ENCODE assay signal across 1 cellular context in the genomic region with DNA sequence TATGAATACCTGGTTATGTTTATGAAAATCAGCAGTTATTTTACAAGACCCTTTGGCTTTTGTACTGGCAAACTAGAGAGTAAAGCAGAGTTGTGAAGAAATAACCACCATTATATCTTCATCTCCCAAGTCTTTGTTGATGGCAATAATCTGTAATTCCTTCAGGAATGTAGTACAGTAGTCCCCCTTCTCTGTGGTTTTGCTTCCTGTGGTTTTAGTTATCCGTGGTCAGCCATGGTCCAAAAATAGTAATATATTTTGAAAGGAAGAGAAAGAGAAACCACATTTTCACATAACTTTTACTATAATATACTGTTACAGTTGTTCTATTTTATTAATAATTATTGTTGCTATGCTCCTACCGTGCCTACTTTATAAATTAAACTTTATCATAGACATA.
TF ChIP-seq lines count a peak whose summit lies in the region.

No MANE protein-coding gene starts in this region.

TF ChIP-seq in GM23338, 12 proteins besides CTCF, POLR2A, EP300 and RAD21 (continued from another document):
- TF ChIP-seq POLR2AphosphoS5 (IDR thresholded peaks at IDR 0.05; ENCODE audit: low read depth) (no peak), ZNF331 (CRISPR knock-in tag; IDR thresholded peaks at IDR 0.05; ENCODE audit: low read depth) (no peak), STAT1 (IDR thresholded peaks at IDR 0.05; ENCODE audit: unreplicated experiment) (no peak), EZH2phosphoT487 (IDR thresholded peaks at IDR 0.05; ENCODE audit: unreplicated experiment) (no peak), ZNF114 (CRISPR knock-in tag; IDR thresholded peaks at IDR 0.05) (no peak), CREB1 (CRISPR knock-in tag; IDR thresholded peaks at IDR 0.05; ENCODE audit: low read depth) (no peak)
- TF ChIP-seq, protein P1, sequence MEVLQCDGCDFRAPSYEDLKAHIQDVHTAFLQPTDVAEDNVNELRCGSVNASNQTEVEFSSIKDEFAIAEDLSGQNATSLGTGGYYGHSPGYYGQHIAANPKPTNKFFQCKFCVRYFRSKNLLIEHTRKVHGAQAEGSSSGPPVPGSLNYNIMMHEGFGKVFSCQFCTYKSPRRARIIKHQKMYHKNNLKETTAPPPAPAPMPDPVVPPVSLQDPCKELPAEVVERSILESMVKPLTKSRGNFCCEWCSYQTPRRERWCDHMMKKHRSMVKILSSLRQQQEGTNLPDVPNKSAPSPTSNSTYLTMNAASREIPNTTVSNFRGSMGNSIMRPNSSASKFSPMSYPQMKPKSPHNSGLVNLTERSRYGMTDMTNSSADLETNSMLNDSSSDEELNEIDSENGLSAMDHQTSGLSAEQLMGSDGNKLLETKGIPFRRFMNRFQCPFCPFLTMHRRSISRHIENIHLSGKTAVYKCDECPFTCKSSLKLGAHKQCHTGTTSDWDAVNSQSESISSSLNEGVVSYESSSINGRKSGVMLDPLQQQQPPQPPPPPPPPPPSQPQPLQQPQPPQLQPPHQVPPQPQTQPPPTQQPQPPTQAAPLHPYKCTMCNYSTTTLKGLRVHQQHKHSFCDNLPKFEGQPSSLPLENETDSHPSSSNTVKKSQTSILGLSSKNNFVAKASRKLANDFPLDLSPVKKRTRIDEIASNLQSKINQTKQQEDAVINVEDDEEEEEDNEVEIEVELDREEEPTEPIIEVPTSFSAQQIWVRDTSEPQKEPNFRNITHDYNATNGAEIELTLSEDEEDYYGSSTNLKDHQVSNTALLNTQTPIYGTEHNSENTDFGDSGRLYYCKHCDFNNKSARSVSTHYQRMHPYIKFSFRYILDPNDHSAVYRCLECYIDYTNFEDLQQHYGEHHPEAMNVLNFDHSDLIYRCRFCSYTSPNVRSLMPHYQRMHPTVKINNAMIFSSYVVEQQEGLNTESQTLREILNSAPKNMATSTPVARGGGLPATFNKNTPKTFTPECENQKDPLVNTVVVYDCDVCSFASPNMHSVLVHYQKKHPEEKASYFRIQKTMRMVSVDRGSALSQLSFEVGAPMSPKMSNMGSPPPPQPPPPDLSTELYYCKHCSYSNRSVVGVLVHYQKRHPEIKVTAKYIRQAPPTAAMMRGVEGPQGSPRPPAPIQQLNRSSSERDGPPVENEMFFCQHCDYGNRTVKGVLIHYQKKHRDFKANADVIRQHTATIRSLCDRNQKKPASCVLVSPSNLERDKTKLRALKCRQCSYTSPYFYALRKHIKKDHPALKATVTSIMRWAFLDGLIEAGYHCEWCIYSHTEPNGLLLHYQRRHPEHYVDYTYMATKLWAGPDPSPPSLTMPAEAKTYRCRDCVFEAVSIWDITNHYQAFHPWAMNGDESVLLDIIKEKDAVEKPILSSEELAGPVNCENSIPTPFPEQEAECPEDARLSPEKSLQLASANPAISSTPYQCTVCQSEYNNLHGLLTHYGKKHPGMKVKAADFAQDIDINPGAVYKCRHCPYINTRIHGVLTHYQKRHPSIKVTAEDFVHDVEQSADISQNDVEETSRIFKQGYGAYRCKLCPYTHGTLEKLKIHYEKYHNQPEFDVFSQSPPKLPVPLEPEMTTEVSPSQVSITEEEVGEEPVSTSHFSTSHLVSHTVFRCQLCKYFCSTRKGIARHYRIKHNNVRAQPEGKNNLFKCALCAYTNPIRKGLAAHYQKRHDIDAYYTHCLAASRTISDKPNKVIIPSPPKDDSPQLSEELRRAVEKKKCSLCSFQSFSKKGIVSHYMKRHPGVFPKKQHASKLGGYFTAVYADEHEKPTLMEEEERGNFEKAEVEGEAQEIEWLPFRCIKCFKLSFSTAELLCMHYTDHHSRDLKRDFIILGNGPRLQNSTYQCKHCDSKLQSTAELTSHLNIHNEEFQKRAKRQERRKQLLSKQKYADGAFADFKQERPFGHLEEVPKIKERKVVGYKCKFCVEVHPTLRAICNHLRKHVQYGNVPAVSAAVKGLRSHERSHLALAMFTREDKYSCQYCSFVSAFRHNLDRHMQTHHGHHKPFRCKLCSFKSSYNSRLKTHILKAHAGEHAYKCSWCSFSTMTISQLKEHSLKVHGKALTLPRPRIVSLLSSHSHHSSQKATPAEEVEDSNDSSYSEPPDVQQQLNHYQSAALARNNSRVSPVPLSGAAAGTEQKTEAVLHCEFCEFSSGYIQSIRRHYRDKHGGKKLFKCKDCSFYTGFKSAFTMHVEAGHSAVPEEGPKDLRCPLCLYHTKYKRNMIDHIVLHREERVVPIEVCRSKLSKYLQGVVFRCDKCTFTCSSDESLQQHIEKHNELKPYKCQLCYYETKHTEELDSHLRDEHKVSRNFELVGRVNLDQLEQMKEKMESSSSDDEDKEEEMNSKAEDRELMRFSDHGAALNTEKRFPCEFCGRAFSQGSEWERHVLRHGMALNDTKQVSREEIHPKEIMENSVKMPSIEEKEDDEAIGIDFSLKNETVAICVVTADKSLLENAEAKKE (CRISPR knock-in tag; IDR thresholded peaks at IDR 0.05), result no peak
- TF ChIP-seq, protein P2, sequence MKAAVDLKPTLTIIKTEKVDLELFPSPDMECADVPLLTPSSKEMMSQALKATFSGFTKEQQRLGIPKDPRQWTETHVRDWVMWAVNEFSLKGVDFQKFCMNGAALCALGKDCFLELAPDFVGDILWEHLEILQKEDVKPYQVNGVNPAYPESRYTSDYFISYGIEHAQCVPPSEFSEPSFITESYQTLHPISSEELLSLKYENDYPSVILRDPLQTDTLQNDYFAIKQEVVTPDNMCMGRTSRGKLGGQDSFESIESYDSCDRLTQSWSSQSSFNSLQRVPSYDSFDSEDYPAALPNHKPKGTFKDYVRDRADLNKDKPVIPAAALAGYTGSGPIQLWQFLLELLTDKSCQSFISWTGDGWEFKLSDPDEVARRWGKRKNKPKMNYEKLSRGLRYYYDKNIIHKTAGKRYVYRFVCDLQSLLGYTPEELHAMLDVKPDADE (IDR thresholded peaks at IDR 0.05), result no peak
